Comparison of ENCODE assay signal across 8 cellular contexts in the genomic region with DNA sequence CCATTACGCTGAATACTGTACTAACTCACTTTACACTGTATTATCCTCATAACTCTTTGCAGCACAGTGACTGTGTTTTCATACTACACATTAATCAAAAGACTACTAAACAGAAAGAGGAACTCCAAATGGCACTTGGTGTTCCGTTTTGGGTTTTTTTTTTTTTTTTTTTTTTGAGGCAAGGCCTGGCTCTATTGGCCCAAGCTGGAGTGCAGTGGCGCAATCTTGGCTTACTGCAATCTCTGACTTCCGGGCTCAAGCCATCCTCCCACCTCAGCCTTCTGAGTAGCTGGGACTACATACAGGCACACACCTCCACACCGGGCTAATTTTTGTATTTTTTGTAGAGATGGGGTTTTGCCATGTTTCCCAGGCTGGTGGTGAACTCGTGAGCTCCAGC. TPM values are rescaled to one million over a fixed set of nuclear protein-coding genes. Genes with fewer than 3 reads are reported as not detected.
DNase-seq lines count a peak whose midpoint lies in the region; ATAC-seq and TF ChIP-seq lines count a peak whose summit lies in the region.

No MANE protein-coding gene starts in this region.

- no peaks in the 10 kb centered on the region for H3K9me3 Mint-ChIP-seq in IgD-negative memory B cell

- peak overlapping the region; percentile 80 to 91 (median 81) for H3K27ac Mint-ChIP-seq in IgD-negative memory B cell

- no peaks in the 10 kb centered on the region for H3K36me3 Mint-ChIP-seq in IgD-negative memory B cell

- no peaks in the 10 kb centered on the region for H3K27me3 Mint-ChIP-seq in IgD-negative memory B cell

- H3K4me3 Mint-ChIP-seq in IgD-negative memory B cell, result peak overlapping the region; percentile 58 to 83 (median 67)

- ATAC-seq in GM21447 (IDR thresholded peaks at IDR 0.05; ENCODE audit: unreplicated experiment), result peak; percentile 80

- DNase-seq in GM06990 (ENCODE audit: extremely low read depth, insufficient read length) (peak; percentile 34), fibroblast of pulmonary artery (ENCODE audit: low read depth) (peak; percentile 49), dedifferentiated amniotic fluid mesenchymal stem cell (ENCODE audit: extremely low spot score) (no peak), NCI-H524 treated with DMSO at 0.1 percent for 48 hours (lab: John Stamatoyannopoulos, UW) (no peak), NCI-H1105 treated with DMSO at 0.1 percent for 48 hours (lab: John Stamatoyannopoulos, UW) (no peak), SW480 (ENCODE audit: low spot score) (no peak)

- H3K4me1 Mint-ChIP-seq in IgD-negative memory B cell, result peaks cover 7 to 16% (median 14%) of the 10 kb centered on the region in 3 donors

- H3K4me3 ChIP-seq in GM06990 (replicated peaks; ENCODE audit: low read depth, low read length) (no peak overlapping the region), fibroblast of pulmonary artery (replicated peaks; ENCODE audit: low read depth, low read length) (no peak overlapping the region)

- no peaks in the 10 kb centered on the region; the same call in none of the 2 replicates for H3K36me3 ChIP-seq in GM06990 (ENCODE audit: control insufficient read depth, insufficient read depth, low read length)

- TF ChIP-seq CTCF in GM06990 (IDR thresholded peaks at IDR 0.05; ENCODE audit: insufficient read depth, low read length, poor library complexity, severe bottlenecking) (no peak), fibroblast of pulmonary artery (IDR thresholded peaks at IDR 0.05; ENCODE audit: low read length, missing control alignments) (no peak)

- no peaks in the 10 kb centered on the region for H3K27me3 ChIP-seq in GM06990 (replicated peaks; ENCODE audit: control insufficient read depth, insufficient read depth, low read length)

RNA-seq across cellular contexts. Expression of gene KLHL8, which starts 10.7 kb away (rescaled TPM):
- polyA plus RNA-seq in IgD-negative memory B cell, result 13.3 TPM

Comparison
In these comparisons a context has a peak if more than half of its experiments do, and no peak if none do; other contexts are left out.
1. DNase-seq: peak in GM06990 (single experiment) and fibroblast of pulmonary artery (single experiment); none in dedifferentiated amniotic fluid mesenchymal stem cell (single experiment), NCI-H524 treated with DMSO at 0.1 percent for 48 hours (single experiment), NCI-H1105 treated with DMSO at 0.1 percent for 48 hours (single experiment) and SW480 (single experiment).